Comparison of ENCODE assay signal across 2 cellular contexts in the genomic region with DNA sequence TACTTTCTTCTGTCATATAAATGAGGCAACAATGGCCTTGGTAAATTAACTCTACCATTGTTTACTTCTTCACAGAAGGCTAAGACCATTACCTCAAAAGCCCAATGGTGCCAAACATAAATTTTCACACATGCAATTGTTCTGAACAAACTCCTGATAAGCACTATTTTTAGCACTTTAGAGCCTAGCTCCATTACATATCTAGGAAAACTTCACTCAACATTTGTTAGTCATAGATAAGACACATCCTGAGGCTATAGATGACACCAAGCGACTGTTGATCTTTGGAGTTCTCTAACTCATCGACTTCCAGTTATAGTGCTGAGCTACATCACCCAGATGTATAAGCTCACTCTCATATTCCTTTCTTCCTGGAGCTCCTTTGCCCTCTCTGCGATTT.
A peak's percentile ranks its signal among the peaks of the same experiment; 100 is the strongest.
TF ChIP-seq lines count a peak whose summit lies in the region.

No MANE protein-coding gene starts in this region.

TF ChIP-seq in GM23338, 12 proteins besides CTCF, POLR2A, EP300 and RAD21 (continued from another document):
- TF ChIP-seq, protein P1, sequence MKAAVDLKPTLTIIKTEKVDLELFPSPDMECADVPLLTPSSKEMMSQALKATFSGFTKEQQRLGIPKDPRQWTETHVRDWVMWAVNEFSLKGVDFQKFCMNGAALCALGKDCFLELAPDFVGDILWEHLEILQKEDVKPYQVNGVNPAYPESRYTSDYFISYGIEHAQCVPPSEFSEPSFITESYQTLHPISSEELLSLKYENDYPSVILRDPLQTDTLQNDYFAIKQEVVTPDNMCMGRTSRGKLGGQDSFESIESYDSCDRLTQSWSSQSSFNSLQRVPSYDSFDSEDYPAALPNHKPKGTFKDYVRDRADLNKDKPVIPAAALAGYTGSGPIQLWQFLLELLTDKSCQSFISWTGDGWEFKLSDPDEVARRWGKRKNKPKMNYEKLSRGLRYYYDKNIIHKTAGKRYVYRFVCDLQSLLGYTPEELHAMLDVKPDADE (IDR thresholded peaks at IDR 0.05): no peak
- TF ChIP-seq NANOG (IDR thresholded peaks at IDR 0.05; ENCODE audit: borderline replicate concordance) (no peak), JUNB (IDR thresholded peaks at IDR 0.05; ENCODE audit: unreplicated experiment) (no peak), ZNF331 (CRISPR knock-in tag; IDR thresholded peaks at IDR 0.05; ENCODE audit: low read depth) (no peak), STAT1 (IDR thresholded peaks at IDR 0.05; ENCODE audit: unreplicated experiment) (no peak), EZH2 (IDR thresholded peaks at IDR 0.05; ENCODE audit: low read depth, unreplicated experiment) (no peak)
- TF ChIP-seq, protein P2, sequence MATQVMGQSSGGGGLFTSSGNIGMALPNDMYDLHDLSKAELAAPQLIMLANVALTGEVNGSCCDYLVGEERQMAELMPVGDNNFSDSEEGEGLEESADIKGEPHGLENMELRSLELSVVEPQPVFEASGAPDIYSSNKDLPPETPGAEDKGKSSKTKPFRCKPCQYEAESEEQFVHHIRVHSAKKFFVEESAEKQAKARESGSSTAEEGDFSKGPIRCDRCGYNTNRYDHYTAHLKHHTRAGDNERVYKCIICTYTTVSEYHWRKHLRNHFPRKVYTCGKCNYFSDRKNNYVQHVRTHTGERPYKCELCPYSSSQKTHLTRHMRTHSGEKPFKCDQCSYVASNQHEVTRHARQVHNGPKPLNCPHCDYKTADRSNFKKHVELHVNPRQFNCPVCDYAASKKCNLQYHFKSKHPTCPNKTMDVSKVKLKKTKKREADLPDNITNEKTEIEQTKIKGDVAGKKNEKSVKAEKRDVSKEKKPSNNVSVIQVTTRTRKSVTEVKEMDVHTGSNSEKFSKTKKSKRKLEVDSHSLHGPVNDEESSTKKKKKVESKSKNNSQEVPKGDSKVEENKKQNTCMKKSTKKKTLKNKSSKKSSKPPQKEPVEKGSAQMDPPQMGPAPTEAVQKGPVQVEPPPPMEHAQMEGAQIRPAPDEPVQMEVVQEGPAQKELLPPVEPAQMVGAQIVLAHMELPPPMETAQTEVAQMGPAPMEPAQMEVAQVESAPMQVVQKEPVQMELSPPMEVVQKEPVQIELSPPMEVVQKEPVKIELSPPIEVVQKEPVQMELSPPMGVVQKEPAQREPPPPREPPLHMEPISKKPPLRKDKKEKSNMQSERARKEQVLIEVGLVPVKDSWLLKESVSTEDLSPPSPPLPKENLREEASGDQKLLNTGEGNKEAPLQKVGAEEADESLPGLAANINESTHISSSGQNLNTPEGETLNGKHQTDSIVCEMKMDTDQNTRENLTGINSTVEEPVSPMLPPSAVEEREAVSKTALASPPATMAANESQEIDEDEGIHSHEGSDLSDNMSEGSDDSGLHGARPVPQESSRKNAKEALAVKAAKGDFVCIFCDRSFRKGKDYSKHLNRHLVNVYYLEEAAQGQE (IDR thresholded peaks at IDR 0.05; ENCODE audit: unreplicated experiment): no peak
- TF ChIP-seq, protein P3, sequence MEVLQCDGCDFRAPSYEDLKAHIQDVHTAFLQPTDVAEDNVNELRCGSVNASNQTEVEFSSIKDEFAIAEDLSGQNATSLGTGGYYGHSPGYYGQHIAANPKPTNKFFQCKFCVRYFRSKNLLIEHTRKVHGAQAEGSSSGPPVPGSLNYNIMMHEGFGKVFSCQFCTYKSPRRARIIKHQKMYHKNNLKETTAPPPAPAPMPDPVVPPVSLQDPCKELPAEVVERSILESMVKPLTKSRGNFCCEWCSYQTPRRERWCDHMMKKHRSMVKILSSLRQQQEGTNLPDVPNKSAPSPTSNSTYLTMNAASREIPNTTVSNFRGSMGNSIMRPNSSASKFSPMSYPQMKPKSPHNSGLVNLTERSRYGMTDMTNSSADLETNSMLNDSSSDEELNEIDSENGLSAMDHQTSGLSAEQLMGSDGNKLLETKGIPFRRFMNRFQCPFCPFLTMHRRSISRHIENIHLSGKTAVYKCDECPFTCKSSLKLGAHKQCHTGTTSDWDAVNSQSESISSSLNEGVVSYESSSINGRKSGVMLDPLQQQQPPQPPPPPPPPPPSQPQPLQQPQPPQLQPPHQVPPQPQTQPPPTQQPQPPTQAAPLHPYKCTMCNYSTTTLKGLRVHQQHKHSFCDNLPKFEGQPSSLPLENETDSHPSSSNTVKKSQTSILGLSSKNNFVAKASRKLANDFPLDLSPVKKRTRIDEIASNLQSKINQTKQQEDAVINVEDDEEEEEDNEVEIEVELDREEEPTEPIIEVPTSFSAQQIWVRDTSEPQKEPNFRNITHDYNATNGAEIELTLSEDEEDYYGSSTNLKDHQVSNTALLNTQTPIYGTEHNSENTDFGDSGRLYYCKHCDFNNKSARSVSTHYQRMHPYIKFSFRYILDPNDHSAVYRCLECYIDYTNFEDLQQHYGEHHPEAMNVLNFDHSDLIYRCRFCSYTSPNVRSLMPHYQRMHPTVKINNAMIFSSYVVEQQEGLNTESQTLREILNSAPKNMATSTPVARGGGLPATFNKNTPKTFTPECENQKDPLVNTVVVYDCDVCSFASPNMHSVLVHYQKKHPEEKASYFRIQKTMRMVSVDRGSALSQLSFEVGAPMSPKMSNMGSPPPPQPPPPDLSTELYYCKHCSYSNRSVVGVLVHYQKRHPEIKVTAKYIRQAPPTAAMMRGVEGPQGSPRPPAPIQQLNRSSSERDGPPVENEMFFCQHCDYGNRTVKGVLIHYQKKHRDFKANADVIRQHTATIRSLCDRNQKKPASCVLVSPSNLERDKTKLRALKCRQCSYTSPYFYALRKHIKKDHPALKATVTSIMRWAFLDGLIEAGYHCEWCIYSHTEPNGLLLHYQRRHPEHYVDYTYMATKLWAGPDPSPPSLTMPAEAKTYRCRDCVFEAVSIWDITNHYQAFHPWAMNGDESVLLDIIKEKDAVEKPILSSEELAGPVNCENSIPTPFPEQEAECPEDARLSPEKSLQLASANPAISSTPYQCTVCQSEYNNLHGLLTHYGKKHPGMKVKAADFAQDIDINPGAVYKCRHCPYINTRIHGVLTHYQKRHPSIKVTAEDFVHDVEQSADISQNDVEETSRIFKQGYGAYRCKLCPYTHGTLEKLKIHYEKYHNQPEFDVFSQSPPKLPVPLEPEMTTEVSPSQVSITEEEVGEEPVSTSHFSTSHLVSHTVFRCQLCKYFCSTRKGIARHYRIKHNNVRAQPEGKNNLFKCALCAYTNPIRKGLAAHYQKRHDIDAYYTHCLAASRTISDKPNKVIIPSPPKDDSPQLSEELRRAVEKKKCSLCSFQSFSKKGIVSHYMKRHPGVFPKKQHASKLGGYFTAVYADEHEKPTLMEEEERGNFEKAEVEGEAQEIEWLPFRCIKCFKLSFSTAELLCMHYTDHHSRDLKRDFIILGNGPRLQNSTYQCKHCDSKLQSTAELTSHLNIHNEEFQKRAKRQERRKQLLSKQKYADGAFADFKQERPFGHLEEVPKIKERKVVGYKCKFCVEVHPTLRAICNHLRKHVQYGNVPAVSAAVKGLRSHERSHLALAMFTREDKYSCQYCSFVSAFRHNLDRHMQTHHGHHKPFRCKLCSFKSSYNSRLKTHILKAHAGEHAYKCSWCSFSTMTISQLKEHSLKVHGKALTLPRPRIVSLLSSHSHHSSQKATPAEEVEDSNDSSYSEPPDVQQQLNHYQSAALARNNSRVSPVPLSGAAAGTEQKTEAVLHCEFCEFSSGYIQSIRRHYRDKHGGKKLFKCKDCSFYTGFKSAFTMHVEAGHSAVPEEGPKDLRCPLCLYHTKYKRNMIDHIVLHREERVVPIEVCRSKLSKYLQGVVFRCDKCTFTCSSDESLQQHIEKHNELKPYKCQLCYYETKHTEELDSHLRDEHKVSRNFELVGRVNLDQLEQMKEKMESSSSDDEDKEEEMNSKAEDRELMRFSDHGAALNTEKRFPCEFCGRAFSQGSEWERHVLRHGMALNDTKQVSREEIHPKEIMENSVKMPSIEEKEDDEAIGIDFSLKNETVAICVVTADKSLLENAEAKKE (CRISPR knock-in tag; IDR thresholded peaks at IDR 0.05): no peak

TF ChIP-seq in K562, 482 proteins besides CTCF, POLR2A, EP300 and RAD21 (continued from another document and continues in another):
- TF ChIP-seq, protein P4, sequence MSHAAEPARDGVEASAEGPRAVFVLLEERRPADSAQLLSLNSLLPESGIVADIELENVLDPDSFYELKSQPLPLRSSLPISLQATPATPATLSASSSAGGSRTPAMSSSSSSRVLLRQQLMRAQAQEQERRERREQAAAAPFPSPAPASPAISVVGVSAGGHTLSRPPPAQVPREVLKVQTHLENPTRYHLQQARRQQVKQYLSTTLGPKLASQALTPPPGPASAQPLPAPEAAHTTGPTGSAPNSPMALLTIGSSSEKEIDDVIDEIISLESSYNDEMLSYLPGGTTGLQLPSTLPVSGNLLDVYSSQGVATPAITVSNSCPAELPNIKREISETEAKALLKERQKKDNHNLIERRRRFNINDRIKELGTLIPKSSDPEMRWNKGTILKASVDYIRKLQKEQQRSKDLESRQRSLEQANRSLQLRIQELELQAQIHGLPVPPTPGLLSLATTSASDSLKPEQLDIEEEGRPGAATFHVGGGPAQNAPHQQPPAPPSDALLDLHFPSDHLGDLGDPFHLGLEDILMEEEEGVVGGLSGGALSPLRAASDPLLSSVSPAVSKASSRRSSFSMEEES (CRISPR knock-in tag; IDR thresholded peaks at IDR 0.05): no peak
- TF ChIP-seq THRAP3 (IDR thresholded peaks at IDR 0.05; ENCODE audit: borderline replicate concordance) (no peak), NELFE (IDR thresholded peaks at IDR 0.05; ENCODE audit: insufficient read depth, insufficient read length) (no peak), CBFA2T2 (conservative IDR thresholded peaks at IDR 0.05) (peak; percentile 67), DPF2 (IDR thresholded peaks at IDR 0.05) (peak; percentile 68), ELF1 (tag; IDR thresholded peaks at IDR 0.05) (no peak), FOXJ3 (CRISPR knock-in tag; IDR thresholded peaks at IDR 0.05) (no peak), ZNF232 (CRISPR knock-in tag; IDR thresholded peaks at IDR 0.05) (no peak), RBM39 (optimal IDR thresholded peaks at IDR 0.05; ENCODE audit: low read depth, low read length) (no peak), NFYB (IDR thresholded peaks at IDR 0.05; ENCODE audit: extremely low read depth, insufficient read length) (no peak), ZNF431 (CRISPR knock-in tag; IDR thresholded peaks at IDR 0.05) (no peak), HOXB6 (CRISPR knock-in tag; IDR thresholded peaks at IDR 0.05; ENCODE audit: borderline replicate concordance) (no peak), ZNF77 (CRISPR knock-in tag; IDR thresholded peaks at IDR 0.05) (no peak), KDM1A (IDR thresholded peaks at IDR 0.05) (no peak)
- TF ChIP-seq, protein P5, sequence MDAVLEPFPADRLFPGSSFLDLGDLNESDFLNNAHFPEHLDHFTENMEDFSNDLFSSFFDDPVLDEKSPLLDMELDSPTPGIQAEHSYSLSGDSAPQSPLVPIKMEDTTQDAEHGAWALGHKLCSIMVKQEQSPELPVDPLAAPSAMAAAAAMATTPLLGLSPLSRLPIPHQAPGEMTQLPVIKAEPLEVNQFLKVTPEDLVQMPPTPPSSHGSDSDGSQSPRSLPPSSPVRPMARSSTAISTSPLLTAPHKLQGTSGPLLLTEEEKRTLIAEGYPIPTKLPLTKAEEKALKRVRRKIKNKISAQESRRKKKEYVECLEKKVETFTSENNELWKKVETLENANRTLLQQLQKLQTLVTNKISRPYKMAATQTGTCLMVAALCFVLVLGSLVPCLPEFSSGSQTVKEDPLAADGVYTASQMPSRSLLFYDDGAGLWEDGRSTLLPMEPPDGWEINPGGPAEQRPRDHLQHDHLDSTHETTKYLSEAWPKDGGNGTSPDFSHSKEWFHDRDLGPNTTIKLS (IDR thresholded peaks at IDR 0.05; ENCODE audit: borderline replicate concordance, low read depth): no peak
- TF ChIP-seq, protein P6, sequence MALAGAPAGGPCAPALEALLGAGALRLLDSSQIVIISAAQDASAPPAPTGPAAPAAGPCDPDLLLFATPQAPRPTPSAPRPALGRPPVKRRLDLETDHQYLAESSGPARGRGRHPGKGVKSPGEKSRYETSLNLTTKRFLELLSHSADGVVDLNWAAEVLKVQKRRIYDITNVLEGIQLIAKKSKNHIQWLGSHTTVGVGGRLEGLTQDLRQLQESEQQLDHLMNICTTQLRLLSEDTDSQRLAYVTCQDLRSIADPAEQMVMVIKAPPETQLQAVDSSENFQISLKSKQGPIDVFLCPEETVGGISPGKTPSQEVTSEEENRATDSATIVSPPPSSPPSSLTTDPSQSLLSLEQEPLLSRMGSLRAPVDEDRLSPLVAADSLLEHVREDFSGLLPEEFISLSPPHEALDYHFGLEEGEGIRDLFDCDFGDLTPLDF (CRISPR knock-in tag; IDR thresholded peaks at IDR 0.05): no peak
- TF ChIP-seq, protein P7, sequence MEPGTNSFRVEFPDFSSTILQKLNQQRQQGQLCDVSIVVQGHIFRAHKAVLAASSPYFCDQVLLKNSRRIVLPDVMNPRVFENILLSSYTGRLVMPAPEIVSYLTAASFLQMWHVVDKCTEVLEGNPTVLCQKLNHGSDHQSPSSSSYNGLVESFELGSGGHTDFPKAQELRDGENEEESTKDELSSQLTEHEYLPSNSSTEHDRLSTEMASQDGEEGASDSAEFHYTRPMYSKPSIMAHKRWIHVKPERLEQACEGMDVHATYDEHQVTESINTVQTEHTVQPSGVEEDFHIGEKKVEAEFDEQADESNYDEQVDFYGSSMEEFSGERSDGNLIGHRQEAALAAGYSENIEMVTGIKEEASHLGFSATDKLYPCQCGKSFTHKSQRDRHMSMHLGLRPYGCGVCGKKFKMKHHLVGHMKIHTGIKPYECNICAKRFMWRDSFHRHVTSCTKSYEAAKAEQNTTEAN (CRISPR knock-in tag; IDR thresholded peaks at IDR 0.05): no peak
- TF ChIP-seq, protein P8, sequence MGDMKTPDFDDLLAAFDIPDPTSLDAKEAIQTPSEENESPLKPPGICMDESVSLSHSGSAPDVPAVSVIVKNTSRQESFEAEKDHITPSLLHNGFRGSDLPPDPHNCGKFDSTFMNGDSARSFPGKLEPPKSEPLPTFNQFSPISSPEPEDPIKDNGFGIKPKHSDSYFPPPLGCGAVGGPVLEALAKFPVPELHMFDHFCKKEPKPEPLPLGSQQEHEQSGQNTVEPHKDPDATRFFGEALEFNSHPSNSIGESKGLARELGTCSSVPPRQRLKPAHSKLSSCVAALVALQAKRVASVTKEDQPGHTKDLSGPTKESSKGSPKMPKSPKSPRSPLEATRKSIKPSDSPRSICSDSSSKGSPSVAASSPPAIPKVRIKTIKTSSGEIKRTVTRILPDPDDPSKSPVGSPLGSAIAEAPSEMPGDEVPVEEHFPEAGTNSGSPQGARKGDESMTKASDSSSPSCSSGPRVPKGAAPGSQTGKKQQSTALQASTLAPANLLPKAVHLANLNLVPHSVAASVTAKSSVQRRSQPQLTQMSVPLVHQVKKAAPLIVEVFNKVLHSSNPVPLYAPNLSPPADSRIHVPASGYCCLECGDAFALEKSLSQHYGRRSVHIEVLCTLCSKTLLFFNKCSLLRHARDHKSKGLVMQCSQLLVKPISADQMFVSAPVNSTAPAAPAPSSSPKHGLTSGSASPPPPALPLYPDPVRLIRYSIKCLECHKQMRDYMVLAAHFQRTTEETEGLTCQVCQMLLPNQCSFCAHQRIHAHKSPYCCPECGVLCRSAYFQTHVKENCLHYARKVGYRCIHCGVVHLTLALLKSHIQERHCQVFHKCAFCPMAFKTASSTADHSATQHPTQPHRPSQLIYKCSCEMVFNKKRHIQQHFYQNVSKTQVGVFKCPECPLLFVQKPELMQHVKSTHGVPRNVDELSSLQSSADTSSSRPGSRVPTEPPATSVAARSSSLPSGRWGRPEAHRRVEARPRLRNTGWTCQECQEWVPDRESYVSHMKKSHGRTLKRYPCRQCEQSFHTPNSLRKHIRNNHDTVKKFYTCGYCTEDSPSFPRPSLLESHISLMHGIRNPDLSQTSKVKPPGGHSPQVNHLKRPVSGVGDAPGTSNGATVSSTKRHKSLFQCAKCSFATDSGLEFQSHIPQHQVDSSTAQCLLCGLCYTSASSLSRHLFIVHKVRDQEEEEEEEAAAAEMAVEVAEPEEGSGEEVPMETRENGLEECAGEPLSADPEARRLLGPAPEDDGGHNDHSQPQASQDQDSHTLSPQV (IDR thresholded peaks at IDR 0.05): no peak
